Comparison of ENCODE assay signal across 18 cellular contexts in genomic region chr1:227723474-227723873, GRCh38. TPM values are rescaled to one million over a fixed set of nuclear protein-coding genes. Genes with fewer than 3 reads are reported as not detected.
DNase-seq lines count a peak whose midpoint lies in the region; ATAC-seq and TF ChIP-seq lines count a peak whose summit lies in the region.
"Had no signal": no experiment of that assay in that cellular context is flagged by ENCODE, and none has a peak within 500 bp of the region (broad histone marks: within the 10 kb centered on the region; RNA-seq: fewer than 3 reads in every experiment).

No MANE protein-coding gene starts in this region.

- H3K4me3 ChIP-seq in HFF-Myc (replicated peaks; ENCODE audit: low read depth, low read length), result no peak overlapping the region
- no peak overlapping the region for H3K4me3 ChIP-seq in OCI-LY3 (ENCODE audit: low read length)
- no peak overlapping the region for H3K4me3 ChIP-seq in right atrium auricular region
- no peak overlapping the region for H3K4me3 ChIP-seq in Caco-2 (ENCODE audit: low read depth, low read length)
- H3K4me3 ChIP-seq: BLaER1 treated with 17β-estradiol and CSF1 and Interleukin-3, amounts not matched to agents 10 nM and 100 nM; PC-9; SJCRH30 had no signal

- H3K4me1 Mint-ChIP-seq in activated T-cell treated with anti-CD3 and anti-CD28 coated beads, Interleukin-2, amount 50 U/mL, for 72 hours (ENCODE audit: low read depth), result peaks cover 7% of the 10 kb centered on the region
- H3K4me1 Mint-ChIP-seq in Caco-2 (ENCODE audit: low read depth, unreplicated experiment), result peaks cover 6% of the 10 kb centered on the region

- H3K9me3 Mint-ChIP-seq in activated T-cell treated with anti-CD3 and anti-CD28 coated beads, Interleukin-2, amount 50 U/mL, for 72 hours, result peaks cover 26 to 30% of the 10 kb centered on the region in 2 donors
- H3K9me3 Mint-ChIP-seq in Caco-2 (ENCODE audit: unreplicated experiment), result peaks cover 62% of the 10 kb centered on the region

- H3K36me3 Mint-ChIP-seq in activated T-cell treated with anti-CD3 and anti-CD28 coated beads, Interleukin-2, amount 50 U/mL, for 72 hours (ENCODE audit: insufficient read depth in 2 of 2), result peaks cover 29% of the 10 kb centered on the region in 2 donors
- H3K36me3 Mint-ChIP-seq in Caco-2 (ENCODE audit: insufficient read depth, unreplicated experiment), result peaks cover 20% of the 10 kb centered on the region

- H4K20me1 ChIP-seq in OCI-LY3 (ENCODE audit: insufficient read depth, low read length), result no peaks in the 10 kb centered on the region
- H4K20me1 ChIP-seq: BLaER1 treated with 17β-estradiol and CSF1 and Interleukin-3, amounts not matched to agents 10 nM and 100 nM had no signal

- TF ChIP-seq CTCF in HFF-Myc (IDR thresholded peaks at IDR 0.05; ENCODE audit: low read depth, low read length, missing control alignments) (no peak), OCI-LY3 (IDR thresholded peaks at IDR 0.05; ENCODE audit: low read depth, low read length) (no peak), right atrium auricular region (IDR thresholded peaks at IDR 0.05) (no peak), Caco-2 (IDR thresholded peaks at IDR 0.05; ENCODE audit: insufficient read depth in 1 of 2, low read depth in 1 of 2, low read length in 1 of 2, severe bottlenecking in 1 of 2, unreplicated experiment in 1 of 2) (no peak)

- H3K9ac ChIP-seq in OCI-LY3 (ENCODE audit: low read length), result no peak overlapping the region
- H3K9ac ChIP-seq: BLaER1 treated with 17β-estradiol and CSF1 and Interleukin-3, amounts not matched to agents 10 nM and 100 nM had no signal

- peaks cover 17% of the 10 kb centered on the region; the same call in 1 of the 2 replicates for H3K9me3 ChIP-seq in OCI-LY3 (ENCODE audit: insufficient read depth, low read length)
- H3K9me3 ChIP-seq in right atrium auricular region, result peaks cover 0 to 41% of the 10 kb centered on the region in 2 donors
- peaks cover 27% of the 10 kb centered on the region for H3K9me3 ChIP-seq in Caco-2

- H3K27me3 Mint-ChIP-seq in activated T-cell treated with anti-CD3 and anti-CD28 coated beads, Interleukin-2, amount 50 U/mL, for 72 hours (ENCODE audit: low read depth), result peaks cover 11% of the 10 kb centered on the region
- no peaks in the 10 kb centered on the region for H3K27me3 Mint-ChIP-seq in Caco-2 (ENCODE audit: insufficient read depth, unreplicated experiment)

- H3K79me2 ChIP-seq in OCI-LY3 (ENCODE audit: low read length), result no peaks in the 10 kb centered on the region

- H3K4me2 ChIP-seq in OCI-LY3 (ENCODE audit: low read length), result no peak overlapping the region
- H3K4me2 ChIP-seq: BLaER1 treated with 17β-estradiol and CSF1 and Interleukin-3, amounts not matched to agents 10 nM and 100 nM; PC-9 had no signal

- CTCF ChIA-PET in Caco-2 (lab: Charles Lee), result no interaction called here

- no peak for ATAC-seq in activated T-cell treated with anti-CD3 and anti-CD28 coated beads, Interleukin-2, amount 50 U/mL, for 72 hours (replicated peaks in 1 of 2)
- ATAC-seq: CD8-positive, alpha-beta T cell had no signal

- no peaks in the 10 kb centered on the region for H3K27me3 ChIP-seq in OCI-LY3 (ENCODE audit: low read depth, low read length)
- no peaks in the 10 kb centered on the region for H3K27me3 ChIP-seq in right atrium auricular region
- H3K27me3 ChIP-seq in Caco-2 (replicated peaks; ENCODE audit: control insufficient read depth, insufficient read depth, low read length), result no peaks in the 10 kb centered on the region
- H3K27me3 ChIP-seq: BLaER1 treated with 17β-estradiol and CSF1 and Interleukin-3, amounts not matched to agents 10 nM and 100 nM; SJCRH30 had no signal

- BruUV-seq in Caco-2 (replicated peaks; lab: Mats Ljungman, UMichigan), result no TSS peak

- H3K4me1 ChIP-seq in OCI-LY3 (ENCODE audit: low read length), result peaks cover 20% of the 10 kb centered on the region
- peaks cover 0 to 22% of the 10 kb centered on the region in 2 donors for H3K4me1 ChIP-seq in right atrium auricular region
- H3K4me1 ChIP-seq in Caco-2, result peaks cover 6% of the 10 kb centered on the region
- H3K4me1 ChIP-seq: SJCRH30 had no signal

- POLR2A ChIA-PET in Caco-2 (lab: Charles Lee), result no interaction called here

- intact Hi-C loops in Caco-2 (cut with micrococcal nuclease; ENCODE audit: unreplicated experiment), result loop anchor here (10.0 kb wide), 1 partner anchor 239 kb away; no protein-coding TSS in a partner anchor

- H3K36me3 ChIP-seq in OCI-LY3 (replicated peaks; ENCODE audit: low read depth, low read length), result peaks cover 3% of the 10 kb centered on the region
- no peaks in the 10 kb centered on the region for H3K36me3 ChIP-seq in right atrium auricular region
- no peaks in the 10 kb centered on the region for H3K36me3 ChIP-seq in Caco-2 (ENCODE audit: control insufficient read depth, insufficient read depth, low read length)
- H3K36me3 ChIP-seq: SJCRH30 had no signal

- no peak for DNase-seq in activated T-cell treated with anti-CD3 and anti-CD28 coated beads, Interleukin-2, amount 50 U/mL, for 72 hours
- DNase-seq in activated T-cell treated with anti-CD3 and anti-CD28 coated beads, Interleukin-2, amount 50 U/mL, for 48 hours, result no peak
- peak; percentile 19 for DNase-seq in HFF-Myc (ENCODE audit: extremely low read depth, low read depth)
- peak; percentile 28 for DNase-seq in iris pigment epithelial cell (ENCODE audit: low read depth)
- DNase-seq in right atrium auricular region (ENCODE audit: low spot score), result no peak
- DNase-seq in Caco-2, result no peak
- no peak for DNase-seq in anterior cingulate cortex (lab: John Stamatoyannopoulos, UW)
- DNase-seq: CD8-positive, alpha-beta T cell; NCI-H1417; NCI-H187; NCI-H2107; NCI-H226; NCI-H524 treated with DMSO at 0.1 percent for 48 hours; PC-9; SJCRH30 had no signal

- H2AFZ ChIP-seq in OCI-LY3 (ENCODE audit: low read depth, low read length), result no peak overlapping the region
- H2AFZ ChIP-seq: PC-9 had no signal

- peak overlapping the region; percentile 44 for H3K27ac Mint-ChIP-seq in activated T-cell treated with anti-CD3 and anti-CD28 coated beads, Interleukin-2, amount 50 U/mL, for 72 hours
- no peak overlapping the region for H3K27ac Mint-ChIP-seq in Caco-2 (ENCODE audit: unreplicated experiment)
- H3K27ac Mint-ChIP-seq: CD8-positive, alpha-beta T cell had no signal

- H3K4me3 Mint-ChIP-seq in activated T-cell treated with anti-CD3 and anti-CD28 coated beads, Interleukin-2, amount 50 U/mL, for 72 hours, result no peak overlapping the region
- no peak overlapping the region for H3K4me3 Mint-ChIP-seq in Caco-2 (ENCODE audit: unreplicated experiment)
- H3K4me3 Mint-ChIP-seq: CD8-positive, alpha-beta T cell had no signal

- H3K27ac ChIP-seq in OCI-LY3 (ENCODE audit: low read length), result peak overlapping the region; percentile 6; the same call in 1 of the 2 replicates
- H3K27ac ChIP-seq in right atrium auricular region, result no peak overlapping the region
- H3K27ac ChIP-seq: BLaER1 treated with 17β-estradiol and CSF1 and Interleukin-3, amounts not matched to agents 10 nM and 100 nM; PC-9; RWPE1; SJCRH30 had no signal

RNA-seq across cellular contexts. Expression of gene JMJD4, which starts 11.6 kb away (rescaled TPM):
- total RNA-seq in activated T-cell treated with anti-CD3 and anti-CD28 coated beads, Interleukin-2, amount 50 U/mL, for 72 hours, result 10 to 100 TPM in 1 of 2 donors, 1 to 10 TPM in 1; 8.7 to 11.1 TPM
- 10 to 100 TPM; 11.0 to 11.1 TPM for total RNA-seq in right atrium auricular region
- total RNA-seq in Caco-2 (2022), result 25.3 and 27.1 TPM in 2 replicates

RNA-seq across cellular contexts. Expression of gene SNAP47, which starts 11.8 kb away (rescaled TPM):
- 10 to 100 TPM; 34.0 to 35.3 TPM for total RNA-seq in activated T-cell treated with anti-CD3 and anti-CD28 coated beads, Interleukin-2, amount 50 U/mL, for 72 hours
- total RNA-seq in right atrium auricular region (100 to 1,000 TPM in 1 of 2 donors, 10 to 100 TPM in 1; 39.1 to 102 TPM), Caco-2 (2022) (29.1 and 30.3 TPM in 2 replicates)

Comparison
In these comparisons a context has a peak if more than half of its experiments do, and no peak if none do; other contexts are left out.
1. DNase-seq: peak in HFF-Myc (single experiment) and iris pigment epithelial cell (single experiment); none in activated T-cell treated with anti-CD3 and anti-CD28 coated beads, Interleukin-2, amount 50 U/mL, for 72 hours (0 of 2), activated T-cell treated with anti-CD3 and anti-CD28 coated beads, Interleukin-2, amount 50 U/mL, for 48 hours (0 of 2), right atrium auricular region (single experiment), Caco-2 (0 of 2) and anterior cingulate cortex (0 of 58).